Comparison of ENCODE assay signal across 11 cellular contexts in the genomic region with DNA sequence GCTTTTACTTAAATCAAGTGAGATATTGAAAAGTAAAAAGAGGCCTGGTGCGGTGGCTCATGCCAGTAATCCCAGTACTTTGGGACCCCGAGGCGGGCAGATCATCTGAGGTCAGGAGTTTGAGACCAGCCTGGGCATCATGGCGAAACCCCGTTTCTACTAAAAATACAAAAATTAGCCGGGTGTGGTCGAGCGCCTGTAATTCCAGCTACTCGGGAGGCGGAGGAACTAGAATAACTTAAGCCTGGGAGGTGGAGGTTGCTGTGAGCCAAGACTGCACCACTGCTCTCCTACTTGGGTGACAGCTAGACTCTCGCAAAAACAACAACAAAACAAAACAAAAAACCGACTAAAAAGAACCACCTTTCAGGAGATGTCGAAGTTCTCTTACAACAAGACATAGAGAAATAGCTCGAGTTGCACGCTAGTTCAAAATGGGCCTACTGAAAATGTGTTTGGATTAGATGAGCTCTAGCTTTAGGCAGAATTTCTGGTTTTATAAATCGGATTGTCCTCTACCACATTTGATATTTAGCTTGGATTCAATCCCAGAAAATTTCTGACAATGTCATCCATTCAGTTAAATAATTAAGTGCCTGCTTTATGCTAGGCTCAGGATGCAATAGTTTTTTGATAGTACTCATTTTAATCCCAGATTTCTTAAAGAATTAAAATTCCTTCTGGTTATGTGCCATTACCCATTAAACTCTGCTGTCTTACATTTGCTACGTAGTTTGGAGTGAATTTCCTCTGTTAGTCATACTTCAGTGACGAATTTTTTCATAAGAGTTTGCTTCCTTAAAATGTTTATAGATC. TPM values are rescaled to one million over a fixed set of nuclear protein-coding genes. Genes with fewer than 3 reads are reported as not detected.
DNase-seq lines count a peak whose midpoint lies in the region; ATAC-seq and TF ChIP-seq lines count a peak whose summit lies in the region.
"Had no signal": no experiment of that assay in that cellular context is flagged by ENCODE, and none has a peak within 500 bp of the region (broad histone marks: within the 10 kb centered on the region; RNA-seq: fewer than 3 reads in every experiment).

No MANE protein-coding gene starts in this region.

- no peaks in the 10 kb centered on the region for H3K9me3 ChIP-seq in GM23248 (ENCODE audit: low read depth)
- H3K9me3 ChIP-seq in mammary epithelial cell (replicated peaks; ENCODE audit: insufficient read depth, low read length), result no peaks in the 10 kb centered on the region

- no peak overlapping the region for H3K4me3 ChIP-seq in ACC112 (ENCODE audit: low read depth, low read length)
- peak overlapping the region; percentile 1; the same call in 1 of the 2 replicates for H3K4me3 ChIP-seq in GM23248
- H3K4me3 ChIP-seq in mammary epithelial cell (replicated peaks in 1 of 3; ENCODE audit: insufficient read depth in 1 of 3, low read depth in 2 of 3, low read length in 3 of 3), result no peak overlapping the region

- H3K36me3 ChIP-seq in ACC112 (ENCODE audit: insufficient read depth, low read length) (peaks cover 10% of the 10 kb centered on the region), GM23248 (ENCODE audit: low read depth) (no peaks in the 10 kb centered on the region), mammary epithelial cell (ENCODE audit: insufficient read depth, low read length) (peaks cover 4% of the 10 kb centered on the region)

- no peak for TF ChIP-seq CTCF in mammary epithelial cell (conservative IDR thresholded peaks at IDR 0.05 in 1 of 2, IDR thresholded peaks at IDR 0.05 in 1 of 2; ENCODE audit: extremely low read depth in 1 of 2, insufficient read depth in 1 of 2, low read depth in 1 of 2, low read length in 2 of 2)
- TF ChIP-seq CTCF in mesothelial cell of epicardium (IDR thresholded peaks at IDR 0.05; ENCODE audit: unreplicated experiment), result no peak

- CTCF ChIA-PET in mammary epithelial cell (lab: Charles Lee; ENCODE audit: low non-redundant PET), result no interaction called here
- CTCF ChIA-PET in activated CD4-positive, alpha-beta memory T cell treated with anti-CD3 and anti-CD28 coated beads for 36 hours (lab: Charles Lee), result interaction anchor here (0.7 to 1.2 kb wide), 2 partner anchors 85 to 420 kb away, joined by 3 read pairs; no protein-coding TSS in a partner anchor

- peaks cover 35% of the 10 kb centered on the region for H3K4me1 Mint-ChIP-seq in mesothelial cell of epicardium
- peaks cover 19% of the 10 kb centered on the region for H3K4me1 Mint-ChIP-seq in activated CD4-positive, alpha-beta memory T cell treated with anti-CD3 and anti-CD28 coated beads for 36 hours (ENCODE audit: low read depth)

- H3K27me3 Mint-ChIP-seq in mesothelial cell of epicardium (ENCODE audit: low read depth), result no peaks in the 10 kb centered on the region
- H3K27me3 Mint-ChIP-seq in activated CD4-positive, alpha-beta memory T cell treated with anti-CD3 and anti-CD28 coated beads for 36 hours, result no peaks in the 10 kb centered on the region

- H4K20me1 ChIP-seq in GM23248 (ENCODE audit: insufficient read depth) (no peaks in the 10 kb centered on the region), mammary epithelial cell (ENCODE audit: insufficient read depth, low read length) (no peaks in the 10 kb centered on the region)

- H3K27ac Mint-ChIP-seq in mesothelial cell of epicardium, result peak overlapping the region; percentile 90
- H3K27ac Mint-ChIP-seq in activated CD4-positive, alpha-beta memory T cell treated with anti-CD3 and anti-CD28 coated beads for 36 hours, result no peak overlapping the region

- DNase-seq in GM23248, result peak; percentile 83
- DNase-seq in mammary epithelial cell, result peak; percentile 30
- DNase-seq in mesothelial cell of epicardium (ENCODE audit: low spot score in 2 of 2, unreplicated experiment in 2 of 2), result no peak
- DNase-seq in activated CD4-positive, alpha-beta memory T cell treated with anti-CD3 and anti-CD28 coated beads for 36 hours, result no peak
- DNase-seq in stimulated activated naive CD4-positive, alpha-beta T cell (lab: John Stamatoyannopoulos, UW), result no peak
- no peak for DNase-seq in left colon
- no peak for DNase-seq in GF-D8 (lab: John Stamatoyannopoulos, UW)
- DNase-seq: activated T-cell treated with anti-CD3 and anti-CD28 coated beads for 4 hours, NCI-H1092, SHP77 had no signal

- H3K27me3 ChIP-seq in ACC112 (ENCODE audit: insufficient read depth, low read length) (no peaks in the 10 kb centered on the region), GM23248 (replicated peaks; ENCODE audit: insufficient read depth) (no peaks in the 10 kb centered on the region), mammary epithelial cell (ENCODE audit: insufficient read depth, low read length) (no peaks in the 10 kb centered on the region)

- BruUV-seq in mammary epithelial cell (replicated peaks; lab: Mats Ljungman, UMichigan), result no TSS peak

- dilution Hi-C loops in mammary epithelial cell (cut with HindIII; ENCODE audit: low sequenced_read_pairs), result no loop called here

- H3K4me1 ChIP-seq in ACC112 (ENCODE audit: control insufficient read depth, insufficient read depth, low read length, unreplicated experiment), result peaks cover 25% of the 10 kb centered on the region
- peaks cover 31% of the 10 kb centered on the region for H3K4me1 ChIP-seq in GM23248 (ENCODE audit: insufficient read depth)
- H3K4me1 ChIP-seq in mammary epithelial cell (ENCODE audit: insufficient read depth, low read length), result peaks cover 24% of the 10 kb centered on the region

- H2AFZ ChIP-seq in ACC112 (ENCODE audit: low read length, unreplicated experiment), result peak overlapping the region; percentile 17
- peak overlapping the region; percentile 83 for H2AFZ ChIP-seq in GM23248
- peak overlapping the region; percentile 85 for H2AFZ ChIP-seq in mammary epithelial cell (ENCODE audit: low read depth, low read length)

- no peak for ATAC-seq in left colon

- H3F3A ChIP-seq in GM23248 (ENCODE audit: insufficient read depth), result peaks cover 39% of the 10 kb centered on the region

- peak overlapping the region; percentile 65 for H3K4me3 Mint-ChIP-seq in mesothelial cell of epicardium
- H3K4me3 Mint-ChIP-seq in activated CD4-positive, alpha-beta memory T cell treated with anti-CD3 and anti-CD28 coated beads for 36 hours, result no peak overlapping the region

- POLR2A ChIA-PET in activated CD4-positive, alpha-beta memory T cell treated with anti-CD3 and anti-CD28 coated beads for 36 hours (lab: Charles Lee), result no interaction called here

- no peaks in the 10 kb centered on the region for H3K9me3 Mint-ChIP-seq in mesothelial cell of epicardium
- no peaks in the 10 kb centered on the region for H3K9me3 Mint-ChIP-seq in activated CD4-positive, alpha-beta memory T cell treated with anti-CD3 and anti-CD28 coated beads for 36 hours

- H3K79me2 ChIP-seq in ACC112 (ENCODE audit: control insufficient read depth, insufficient read depth, low read length, unreplicated experiment) (peaks cover 30% of the 10 kb centered on the region), GM23248 (ENCODE audit: insufficient read depth) (peaks cover 27% of the 10 kb centered on the region), mammary epithelial cell (ENCODE audit: insufficient read depth, low read length) (peaks cover 29% of the 10 kb centered on the region)

- 30 to 37% methylated on average over 18 of the region's 18 CpGs for WGBS in GM23248 (ENCODE audit: low coverage in 1 of 2, low lambda C conversion rate in 2 of 2, missing lambda C conversion rate in 2 of 2), 2 experiments
- 33% methylated on average over 18 of the region's 18 CpGs for WGBS in mammary epithelial cell (ENCODE audit: low coverage, missing lambda C conversion rate)

- H3K27ac ChIP-seq in ACC112 (ENCODE audit: low read depth, low read length) (peak overlapping the region; percentile 60), GM23248 (peak overlapping the region; percentile 95), mammary epithelial cell (ENCODE audit: insufficient read depth, low read depth, low read length) (peak overlapping the region; percentile 54)

- H3K9ac ChIP-seq in GM23248 (peak overlapping the region; percentile 71), mammary epithelial cell (ENCODE audit: insufficient read depth, low read length) (no peak overlapping the region)

- intact Hi-C loops in mammary epithelial cell (cut with micrococcal nuclease), result no loop called here
- intact Hi-C loops in activated CD4-positive, alpha-beta memory T cell treated with anti-CD3 and anti-CD28 coated beads for 36 hours (cut with micrococcal nuclease), result no loop called here
- intact Hi-C loops in left colon (cut with DNase I, micrococcal nuclease), result no loop called here

- in situ Hi-C loops in GM23248 (cut with MboI) (no loop called here), mammary epithelial cell (cut with MboI; ENCODE audit: low sequenced_read_pairs in 2 of 2) (no loop called here)

- no peaks in the 10 kb centered on the region for H3K36me3 Mint-ChIP-seq in mesothelial cell of epicardium
- peaks cover 21% of the 10 kb centered on the region for H3K36me3 Mint-ChIP-seq in activated CD4-positive, alpha-beta memory T cell treated with anti-CD3 and anti-CD28 coated beads for 36 hours

- H3K9me2 ChIP-seq in GM23248 (ENCODE audit: insufficient read depth), result no peaks in the 10 kb centered on the region

- H3K4me2 ChIP-seq in GM23248 (ENCODE audit: unreplicated experiment), result peak overlapping the region; percentile 29
- peak overlapping the region; percentile 3 for H3K4me2 ChIP-seq in mammary epithelial cell (ENCODE audit: insufficient read depth, low read depth, low read length)

RNA-seq across cellular contexts. Expression of gene GPCPD1, which starts 1.9 kb away (rescaled TPM):
- total RNA-seq in GM23248 (2014; rRNA removed; shearing (Covaris generic)), result 20.9 and 29.7 TPM in 2 replicates
- polyA plus RNA-seq in GM23248 (2016; fragmentation: Nextera tagmentation; extraction: Ambion mirVana) (21.4 and 24.5 TPM in 2 replicates), mammary epithelial cell (6.4 TPM)
- total RNA-seq in mammary epithelial cell (10 to 100 TPM; 17.3 to 34.4 TPM), mesothelial cell of epicardium (87.7 to 91.5 TPM (median 90.4 TPM) in 3 replicates), left colon (10 to 100 TPM; 23.6 to 26.0 TPM)
- 56.2 TPM for polyA minus RNA-seq in mammary epithelial cell
- 10 to 100 TPM; 31.1 to 34.9 TPM for total RNA-seq in activated CD4-positive, alpha-beta memory T cell treated with anti-CD3 and anti-CD28 coated beads for 36 hours

Comparison
In these comparisons a context has a peak if more than half of its experiments do, and no peak if none do; other contexts are left out.
1. H2AFZ ChIP-seq: peak in every context shown above with its lines; median percentile 85 in mammary epithelial cell; 83 in GM23248; 17 in ACC112.
2. DNase-seq: peak in GM23248 (single experiment) and mammary epithelial cell (single experiment); none in mesothelial cell of epicardium (0 of 2), activated CD4-positive, alpha-beta memory T cell treated with anti-CD3 and anti-CD28 coated beads for 36 hours (single experiment), stimulated activated naive CD4-positive, alpha-beta T cell (0 of 6), left colon (0 of 2) and GF-D8 (single experiment).
3. Peak in every context shown above with its lines, with median percentiles within 50 percentile points of each other: H3K27ac ChIP-seq.